ENCODE assay signal across 12 cellular contexts in genomic region chr7:17599733-17600685, GRCh38.
DNase-seq lines count a peak whose midpoint lies in the region; ATAC-seq, FAIRE-seq and TF ChIP-seq lines count a peak whose summit lies in the region.
"Had no signal": no experiment of that assay in that cellular context is flagged by ENCODE, and none has a peak within 500 bp of the region (broad histone marks: within the 10 kb centered on the region; RNA-seq: fewer than 3 reads in every experiment).

No MANE protein-coding gene starts in this region.

- no peaks in the 10 kb centered on the region for H3K9me2 ChIP-seq in SK-N-SH

- no peak overlapping the region for H3K9ac ChIP-seq in SK-N-SH

- no peaks in the 10 kb centered on the region for H3K4me1 ChIP-seq in SK-N-SH (ENCODE audit: control insufficient read depth in 1 of 2, insufficient read depth in 2 of 2, low read depth in 1 of 2, low read length in 1 of 2)
- H3K4me1 ChIP-seq in foreskin keratinocyte = peaks cover 18% of the 10 kb centered on the region

- H4K20me1 ChIP-seq in SK-N-SH (ENCODE audit: insufficient read depth) = no peaks in the 10 kb centered on the region

- H3K27ac ChIP-seq in SK-N-SH (ENCODE audit: low read depth in 2 of 2, low read length in 1 of 2) = no peak overlapping the region
- peak overlapping the region; percentile 47 for H3K27ac ChIP-seq in foreskin keratinocyte
- H3K27ac ChIP-seq: C4-2B, dorsolateral prefrontal cortex had no signal

- H3K27me3 ChIP-seq in SK-N-SH (ENCODE audit: insufficient read depth) = no peaks in the 10 kb centered on the region
- H3K27me3 ChIP-seq in foreskin keratinocyte = no peaks in the 10 kb centered on the region

- H3K79me2 ChIP-seq in SK-N-SH (ENCODE audit: insufficient read depth) = no peaks in the 10 kb centered on the region

- H3K9me3 Mint-ChIP-seq in activated CD8-positive, alpha-beta T cell treated with anti-CD3 and anti-CD28 coated beads, Interleukin-2, amount 10 ng/mL, durations not matched to agents 7 days and 5 days (ENCODE audit: insufficient read depth) = no peaks in the 10 kb centered on the region

- peak; percentile 98 for DNase-seq in A172 (ENCODE audit: low spot score)
- DNase-seq in HK-2 (ENCODE audit: unreplicated experiment) = peak; percentile 8
- DNase-seq in SK-N-SH = no peak
- peak; percentile 96 to 98 for DNase-seq in foreskin keratinocyte
- no peak for DNase-seq in D721Med (ENCODE audit: insufficient read length, low spot score)
- no peak for DNase-seq in head of caudate nucleus
- no peak for DNase-seq in activated CD8-positive, alpha-beta T cell treated with anti-CD3 and anti-CD28 coated beads, Interleukin-2, amount 10 ng/mL, durations not matched to agents 7 days and 5 days
- DNase-seq: activated CD8-positive, alpha-beta memory T cell treated with anti-CD3 and anti-CD28 coated beads for 24 hours; dorsolateral prefrontal cortex; NCI-H510A had no signal

- H3K36me3 ChIP-seq in SK-N-SH (replicated peaks in 1 of 2; ENCODE audit: control insufficient read depth in 1 of 2, insufficient read depth in 2 of 2, low read length in 1 of 2) = no peaks in the 10 kb centered on the region

- H2AFZ ChIP-seq in SK-N-SH (ENCODE audit: low read depth) = no peak overlapping the region

- POLR2A ChIA-PET in SK-N-SH (lab: Yijun Ruan, JAX) = no interaction called here
- POLR2A ChIA-PET in activated CD8-positive, alpha-beta T cell treated with anti-CD3 and anti-CD28 coated beads, Interleukin-2, amount 10 ng/mL, durations not matched to agents 7 days and 5 days (lab: Charles Lee) = no interaction called here

- TF ChIP-seq RAD21 in SK-N-SH (IDR thresholded peaks at IDR 0.05; ENCODE audit: low read length) = no peak

- no peaks in the 10 kb centered on the region for H3K36me3 Mint-ChIP-seq in activated CD8-positive, alpha-beta T cell treated with anti-CD3 and anti-CD28 coated beads, Interleukin-2, amount 10 ng/mL, durations not matched to agents 7 days and 5 days (ENCODE audit: low read depth)

- intact Hi-C loops in head of caudate nucleus (cut with DNase I) = no loop called here

- H3K27ac Mint-ChIP-seq in activated CD8-positive, alpha-beta T cell treated with anti-CD3 and anti-CD28 coated beads, Interleukin-2, amount 10 ng/mL, durations not matched to agents 7 days and 5 days = no peak overlapping the region

- TF ChIP-seq CTCF in SK-N-SH (IDR thresholded peaks at IDR 0.05) = no peak
- no peak for TF ChIP-seq CTCF in foreskin keratinocyte (conservative IDR thresholded peaks at IDR 0.05)
- TF ChIP-seq CTCF in D721Med (IDR thresholded peaks at IDR 0.05; ENCODE audit: insufficient read depth, missing control alignments) = no peak

- no peaks in the 10 kb centered on the region for H3K4me1 Mint-ChIP-seq in activated CD8-positive, alpha-beta T cell treated with anti-CD3 and anti-CD28 coated beads, Interleukin-2, amount 10 ng/mL, durations not matched to agents 7 days and 5 days (ENCODE audit: low read depth)

- H3K9me3 ChIP-seq in SK-N-SH = no peaks in the 10 kb centered on the region

- no peak overlapping the region for H3K4me3 Mint-ChIP-seq in activated CD8-positive, alpha-beta T cell treated with anti-CD3 and anti-CD28 coated beads, Interleukin-2, amount 10 ng/mL, durations not matched to agents 7 days and 5 days

- H3K4me3 ChIP-seq in SK-N-SH (ENCODE audit: low read depth in 2 of 2, low read length in 1 of 2) = no peak overlapping the region
- H3K4me3 ChIP-seq: dorsolateral prefrontal cortex had no signal

- FAIRE-seq in D721Med (lab: Jason Lieb, UNC) = no peak

- 27% methylated on average over 8 of the region's 8 CpGs for WGBS in SK-N-SH (ENCODE audit: low lambda C conversion rate)

- CTCF ChIA-PET in SK-N-SH (lab: Yijun Ruan, JAX) = no interaction called here
- CTCF ChIA-PET in activated CD8-positive, alpha-beta T cell treated with anti-CD3 and anti-CD28 coated beads, Interleukin-2, amount 10 ng/mL, durations not matched to agents 7 days and 5 days (lab: Charles Lee) = no interaction called here

- no peaks in the 10 kb centered on the region for H3F3A ChIP-seq in SK-N-SH (replicated peaks; ENCODE audit: insufficient read depth)

- peak; percentile 95 for ATAC-seq in foreskin keratinocyte
- ATAC-seq in activated CD8-positive, alpha-beta T cell treated with anti-CD3 and anti-CD28 coated beads, Interleukin-2, amount 10 ng/mL, durations not matched to agents 7 days and 5 days = no peak
- ATAC-seq in HG02798 (IDR thresholded peaks at IDR 0.05; ENCODE audit: poor library complexity, unreplicated experiment) = no peak

- no peak for TF ChIP-seq EP300 in SK-N-SH (IDR thresholded peaks at IDR 0.05; ENCODE audit: borderline replicate concordance in 1 of 2, low read depth in 1 of 2, low read length in 1 of 2)

- no peak overlapping the region for H3K4me2 ChIP-seq in SK-N-SH

- H3K27me3 Mint-ChIP-seq in activated CD8-positive, alpha-beta T cell treated with anti-CD3 and anti-CD28 coated beads, Interleukin-2, amount 10 ng/mL, durations not matched to agents 7 days and 5 days (ENCODE audit: low read depth) = peaks cover 4% of the 10 kb centered on the region

TF ChIP-seq in SK-N-SH, 30 proteins besides CTCF, POLR2A, EP300 and RAD21:
- TF ChIP-seq YY1 (IDR thresholded peaks at IDR 0.05; ENCODE audit: low read depth) (no peak), FOSL2 (IDR thresholded peaks at IDR 0.05; ENCODE audit: borderline replicate concordance, low read depth) (peak; percentile 30; the same call in 1 of the 2 replicates)

Comparison
In these comparisons a context has a peak if more than half of its experiments do, and no peak if none do; other contexts are left out.
1. DNase-seq: peak in A172 (single experiment), HK-2 (single experiment) and foreskin keratinocyte (2 of 2); none in SK-N-SH (single experiment), D721Med (single experiment), head of caudate nucleus (0 of 42) and activated CD8-positive, alpha-beta T cell treated with anti-CD3 and anti-CD28 coated beads, Interleukin-2, amount 10 ng/mL, durations not matched to agents 7 days and 5 days (single experiment).